ENCODE assay signal across 2 cellular contexts in genomic region chr9:92190536-92190790, GRCh38.
A peak's percentile ranks its signal among the peaks of the same experiment; 100 is the strongest.
TF ChIP-seq lines count a peak whose summit lies in the region.

No MANE protein-coding gene starts in this region.

TF ChIP-seq in HepG2, 621 proteins besides CTCF, POLR2A, EP300 and RAD21:
- TF ChIP-seq ZNF281 (CRISPR knock-in tag; IDR thresholded peaks at IDR 0.05; ENCODE audit: borderline replicate concordance) (no peak), PHB2 (IDR thresholded peaks at IDR 0.05; ENCODE audit: partially characterized antibody) (no peak), ZFP41 (CRISPR knock-in tag; IDR thresholded peaks at IDR 0.05; ENCODE audit: borderline replicate concordance) (no peak), SOX13 (IDR thresholded peaks at IDR 0.05) (no peak), SOX13 (CRISPR knock-in tag; conservative IDR thresholded peaks at IDR 0.05 in 1 of 2, IDR thresholded peaks at IDR 0.05 in 1 of 2) (0 out of 4 replicates have a peak, but pooled peaks of 1 of the 2 experiments have one; percentile 20), ZNF773 (CRISPR knock-in tag; IDR thresholded peaks at IDR 0.05; ENCODE audit: borderline replicate concordance) (no peak), PITX1 (CRISPR knock-in tag; IDR thresholded peaks at IDR 0.05) (no peak), ZNF737 (CRISPR knock-in tag; IDR thresholded peaks at IDR 0.05; ENCODE audit: borderline replicate concordance) (no peak), RFXAP (CRISPR knock-in tag; IDR thresholded peaks at IDR 0.05; ENCODE audit: borderline replicate concordance) (no peak), ZNF710 (CRISPR knock-in tag; IDR thresholded peaks at IDR 0.05; ENCODE audit: borderline replicate concordance) (no peak), ZFP1 (CRISPR knock-in tag; IDR thresholded peaks at IDR 0.05) (no peak), ZEB1 (IDR thresholded peaks at IDR 0.05; ENCODE audit: insufficient replicate concordance, low read depth) (peak; percentile 54)
TF ChIP-seq in HepG2: peak in this region for 2.

TF ChIP-seq in IMR-90, 13 proteins besides CTCF, POLR2A, EP300 and RAD21:
- TF ChIP-seq MAFK (IDR thresholded peaks at IDR 0.05; ENCODE audit: low read depth, low read length): no peak
- no peak for TF ChIP-seq RFX5 (IDR thresholded peaks at IDR 0.05; ENCODE audit: low read depth, low read length)
- TF ChIP-seq BHLHE40 (IDR thresholded peaks at IDR 0.05; ENCODE audit: low read depth, low read length): no peak
- TF ChIP-seq MAZ (IDR thresholded peaks at IDR 0.05; ENCODE audit: borderline replicate concordance, low read depth, low read length): no peak
- TF ChIP-seq NFE2L2 (IDR thresholded peaks at IDR 0.05; ENCODE audit: low read depth, low read length): no peak
- TF ChIP-seq USF2 (IDR thresholded peaks at IDR 0.05; ENCODE audit: low read depth, low read length): no peak
- TF ChIP-seq CEBPB (IDR thresholded peaks at IDR 0.05; ENCODE audit: low read depth, low read length): no peak
- no peak for TF ChIP-seq SMC3 (IDR thresholded peaks at IDR 0.05; ENCODE audit: low read depth, low read length)
- TF ChIP-seq FOS (IDR thresholded peaks at IDR 0.05; ENCODE audit: low read depth, low read length): no peak
